In genomic region chr12:6942331-6942665, GRCh38 we compare ENCODE assay signal across 7 cellular contexts. TPM values are rescaled to one million over a fixed set of nuclear protein-coding genes. Genes with fewer than 3 reads are reported as not detected.
DNase-seq lines count a peak whose midpoint lies in the region; ATAC-seq and TF ChIP-seq lines count a peak whose summit lies in the region.
"Had no signal": no experiment of that assay in that cellular context is flagged by ENCODE, and none has a peak within 500 bp of the region (broad histone marks: within the 10 kb centered on the region; RNA-seq: fewer than 3 reads in every experiment).

No MANE protein-coding gene starts in this region.

- H3K4me3 Mint-ChIP-seq in stimulated activated naive B cell treated with anti-CD40 and anti-IgM and Interleukin-4, amounts not matched to agents 10 μg/mL and 1 μg/mL and 100 μg/mL, for 72 hours: no peak overlapping the region

- H3K9me3 ChIP-seq in SK-N-SH: no peaks in the 10 kb centered on the region
- no peaks in the 10 kb centered on the region for H3K9me3 ChIP-seq in effector memory CD4-positive, alpha-beta T cell (ENCODE audit: control insufficient read depth, low read length)

- H3K4me3 ChIP-seq in SK-N-SH (ENCODE audit: low read depth in 2 of 2, low read length in 1 of 2): no peak overlapping the region
- no peak overlapping the region for H3K4me3 ChIP-seq in effector memory CD4-positive, alpha-beta T cell (ENCODE audit: insufficient read depth, low read depth, low read length, poor library complexity, severe bottlenecking)

- peaks cover 0 to 5% of the 10 kb centered on the region in 2 donors for H3K27me3 Mint-ChIP-seq in stimulated activated naive B cell treated with anti-CD40 and anti-IgM and Interleukin-4, amounts not matched to agents 10 μg/mL and 1 μg/mL and 100 μg/mL, for 72 hours

- peaks cover 11 to 51% of the 10 kb centered on the region in 2 donors for H3K36me3 Mint-ChIP-seq in stimulated activated naive B cell treated with anti-CD40 and anti-IgM and Interleukin-4, amounts not matched to agents 10 μg/mL and 1 μg/mL and 100 μg/mL, for 72 hours

- H3K9me2 ChIP-seq in SK-N-SH: no peaks in the 10 kb centered on the region

- no peak for TF ChIP-seq CTCF in SK-N-SH (IDR thresholded peaks at IDR 0.05)

- DNase-seq in SK-N-SH (peak; percentile 20), NCI-H1436 treated with DMSO at 0.1 percent for 48 hours (lab: John Stamatoyannopoulos, UW) (no peak)
- no peak for DNase-seq in effector memory CD4-positive, alpha-beta T cell
- DNase-seq in stimulated activated naive B cell treated with anti-CD40 and anti-IgM and Interleukin-4, amounts not matched to agents 10 μg/mL and 1 μg/mL and 100 μg/mL, for 72 hours: no peak
- DNase-seq: NCI-H146 had no signal

- H3K27me3 ChIP-seq in SK-N-SH (ENCODE audit: insufficient read depth): no peaks in the 10 kb centered on the region
- no peaks in the 10 kb centered on the region for H3K27me3 ChIP-seq in effector memory CD4-positive, alpha-beta T cell (replicated peaks; ENCODE audit: control insufficient read depth, insufficient read depth, low read length, poor library complexity, severe bottlenecking)

- 100% methylated on average over 11 of the region's 11 CpGs for WGBS in SK-N-SH (ENCODE audit: low lambda C conversion rate)

- TF ChIP-seq RAD21 in SK-N-SH (IDR thresholded peaks at IDR 0.05; ENCODE audit: low read length): no peak

- no peak overlapping the region for H3K4me2 ChIP-seq in SK-N-SH

- ATAC-seq in SK-N-SH treated with all-trans-retinoic acid at 6 μM for 48 hours (no peak), GM18517 (IDR thresholded peaks at IDR 0.05; ENCODE audit: unreplicated experiment) (no peak)
- no peak for ATAC-seq in stimulated activated naive B cell treated with anti-CD40 and anti-IgM and Interleukin-4, amounts not matched to agents 10 μg/mL and 1 μg/mL and 100 μg/mL, for 72 hours (replicated peaks)

- H3K4me1 ChIP-seq in SK-N-SH (ENCODE audit: control insufficient read depth in 1 of 2, insufficient read depth in 2 of 2, low read depth in 1 of 2, low read length in 1 of 2): peaks cover 6 to 24% of the 10 kb centered on the region in 2 experiments; a peak in 3 of 4 replicates
- H3K4me1 ChIP-seq in effector memory CD4-positive, alpha-beta T cell (ENCODE audit: control insufficient read depth, insufficient read depth, low read length, poor library complexity, severe bottlenecking): peaks cover 40% of the 10 kb centered on the region

- no peak for TF ChIP-seq EP300 in SK-N-SH (IDR thresholded peaks at IDR 0.05; ENCODE audit: borderline replicate concordance in 1 of 2, low read depth in 1 of 2, low read length in 1 of 2)

- H3K9me3 Mint-ChIP-seq in stimulated activated naive B cell treated with anti-CD40 and anti-IgM and Interleukin-4, amounts not matched to agents 10 μg/mL and 1 μg/mL and 100 μg/mL, for 72 hours: no peaks in the 10 kb centered on the region

- H3K27ac Mint-ChIP-seq in stimulated activated naive B cell treated with anti-CD40 and anti-IgM and Interleukin-4, amounts not matched to agents 10 μg/mL and 1 μg/mL and 100 μg/mL, for 72 hours: peak overlapping the region; percentile 99

- H3K9ac ChIP-seq in SK-N-SH: no peak overlapping the region

- H3F3A ChIP-seq in SK-N-SH (replicated peaks; ENCODE audit: insufficient read depth): peaks cover 64% of the 10 kb centered on the region

- H3K4me1 Mint-ChIP-seq in stimulated activated naive B cell treated with anti-CD40 and anti-IgM and Interleukin-4, amounts not matched to agents 10 μg/mL and 1 μg/mL and 100 μg/mL, for 72 hours: peaks cover 55 to 73% of the 10 kb centered on the region in 2 donors

- peaks cover 25 to 32% of the 10 kb centered on the region in 2 experiments for H3K36me3 ChIP-seq in SK-N-SH (replicated peaks in 1 of 2; ENCODE audit: control insufficient read depth in 1 of 2, insufficient read depth in 2 of 2, low read length in 1 of 2)
- no peaks in the 10 kb centered on the region for H3K36me3 ChIP-seq in effector memory CD4-positive, alpha-beta T cell (ENCODE audit: control insufficient read depth, insufficient read depth, low read length)

- CTCF ChIA-PET in SK-N-SH (lab: Yijun Ruan, JAX): interaction anchor here (1.0 to 6.5 kb wide), 5 partner anchors 13 to 73 kb away, joined by 3 to 114 read pairs (median 33); partner anchors contain the start of gene ATN1

- H3K27ac ChIP-seq in SK-N-SH (ENCODE audit: low read depth in 2 of 2, low read length in 1 of 2): peak overlapping the region; percentile 89 to 98; a peak in 3 of 4 replicates
- peak overlapping the region; percentile 7 for H3K27ac ChIP-seq in effector memory CD4-positive, alpha-beta T cell (ENCODE audit: insufficient read depth, low read length, poor library complexity, severe bottlenecking)

- no peaks in the 10 kb centered on the region for H4K20me1 ChIP-seq in SK-N-SH (ENCODE audit: insufficient read depth)

- POLR2A ChIA-PET in SK-N-SH (lab: Yijun Ruan, JAX): interaction anchor here (2.4 to 4.5 kb wide), 2 partner anchors 15 to 37 kb away, joined by 5 to 82 read pairs; partner anchors contain the start of gene ATN1

- no peak overlapping the region for H2AFZ ChIP-seq in SK-N-SH (ENCODE audit: low read depth)

- H3K79me2 ChIP-seq in SK-N-SH (ENCODE audit: insufficient read depth): peaks cover 25% of the 10 kb centered on the region

TF ChIP-seq in SK-N-SH, 30 proteins besides CTCF, POLR2A, EP300 and RAD21:
- TF ChIP-seq USF1 (IDR thresholded peaks at IDR 0.05; ENCODE audit: borderline replicate concordance, low read depth) (no peak), NFIC (IDR thresholded peaks at IDR 0.05; ENCODE audit: borderline replicate concordance) (no peak), YY1 (IDR thresholded peaks at IDR 0.05; ENCODE audit: low read depth) (no peak), MXI1 (IDR thresholded peaks at IDR 0.05; ENCODE audit: low read depth, low read length) (no peak), NRF1 (IDR thresholded peaks at IDR 0.05; ENCODE audit: low read depth, low read length) (no peak), JUND (IDR thresholded peaks at IDR 0.05) (no peak), TCF12 (IDR thresholded peaks at IDR 0.05) (no peak)
- TF ChIP-seq, protein P1, sequence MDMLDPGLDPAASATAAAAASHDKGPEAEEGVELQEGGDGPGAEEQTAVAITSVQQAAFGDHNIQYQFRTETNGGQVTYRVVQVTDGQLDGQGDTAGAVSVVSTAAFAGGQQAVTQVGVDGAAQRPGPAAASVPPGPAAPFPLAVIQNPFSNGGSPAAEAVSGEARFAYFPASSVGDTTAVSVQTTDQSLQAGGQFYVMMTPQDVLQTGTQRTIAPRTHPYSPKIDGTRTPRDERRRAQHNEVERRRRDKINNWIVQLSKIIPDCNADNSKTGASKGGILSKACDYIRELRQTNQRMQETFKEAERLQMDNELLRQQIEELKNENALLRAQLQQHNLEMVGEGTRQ (IDR thresholded peaks at IDR 0.05; ENCODE audit: borderline replicate concordance, low read depth, low read length): no peak

TF ChIP-seq in SK-N-SH treated with all-trans-retinoic acid at 6 μM for 48 hours, 23 proteins besides CTCF, POLR2A, EP300 and RAD21 (continues in another document):
- TF ChIP-seq TCF4 (CRISPR knock-in tag; IDR thresholded peaks at IDR 0.05; ENCODE audit: borderline replicate concordance) (no peak), ZNF8 (CRISPR knock-in tag; IDR thresholded peaks at IDR 0.05) (no peak), GLIS3 (CRISPR knock-in tag; IDR thresholded peaks at IDR 0.05) (no peak), SNAI2 (CRISPR knock-in tag; IDR thresholded peaks at IDR 0.05) (no peak), CSRNP3 (CRISPR knock-in tag; IDR thresholded peaks at IDR 0.05) (no peak), BACH2 (CRISPR knock-in tag; IDR thresholded peaks at IDR 0.05; ENCODE audit: borderline replicate concordance) (no peak), OSR1 (CRISPR knock-in tag; IDR thresholded peaks at IDR 0.05) (no peak), TOX (CRISPR knock-in tag; IDR thresholded peaks at IDR 0.05; ENCODE audit: borderline replicate concordance) (no peak), ZC3H10 (CRISPR knock-in tag; IDR thresholded peaks at IDR 0.05) (no peak)
- TF ChIP-seq, protein P2, sequence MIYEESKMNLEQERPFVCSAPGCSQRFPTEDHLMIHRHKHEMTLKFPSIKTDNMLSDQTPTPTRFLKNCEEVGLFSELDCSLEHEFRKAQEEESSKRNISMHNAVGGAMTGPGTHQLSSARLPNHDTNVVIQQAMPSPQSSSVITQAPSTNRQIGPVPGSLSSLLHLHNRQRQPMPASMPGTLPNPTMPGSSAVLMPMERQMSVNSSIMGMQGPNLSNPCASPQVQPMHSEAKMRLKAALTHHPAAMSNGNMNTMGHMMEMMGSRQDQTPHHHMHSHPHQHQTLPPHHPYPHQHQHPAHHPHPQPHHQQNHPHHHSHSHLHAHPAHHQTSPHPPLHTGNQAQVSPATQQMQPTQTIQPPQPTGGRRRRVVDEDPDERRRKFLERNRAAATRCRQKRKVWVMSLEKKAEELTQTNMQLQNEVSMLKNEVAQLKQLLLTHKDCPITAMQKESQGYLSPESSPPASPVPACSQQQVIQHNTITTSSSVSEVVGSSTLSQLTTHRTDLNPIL (CRISPR knock-in tag; IDR thresholded peaks at IDR 0.05; ENCODE audit: low read depth): no peak

RNA-seq across cellular contexts. Expression of gene RNU7-1, which starts 1.3 kb away (rescaled TPM):
- not detected in 2 replicates for polyA plus RNA-seq in SK-N-SH (2012; rRNA removed)
- not detected in 2 replicates for polyA plus RNA-seq in SK-N-SH (2012; cell fraction: cytosol; rRNA removed)
- not detected in 2 replicates for polyA plus RNA-seq in SK-N-SH (2012; cell fraction: nucleus; rRNA removed)

RNA-seq across cellular contexts. Expression of gene C12orf57, which starts 1.5 kb away (rescaled TPM):
- 560 and 659 TPM in 2 replicates for polyA plus RNA-seq in SK-N-SH (2012; rRNA removed)
- 378 and 573 TPM in 2 replicates for polyA plus RNA-seq in SK-N-SH (2012; cell fraction: cytosol; rRNA removed)
- polyA plus RNA-seq in SK-N-SH (2012; cell fraction: nucleus; rRNA removed): 265 and 491 TPM in 2 replicates

RNA-seq across cellular contexts. Expression of gene PTPN6, which starts 8.9 kb away (rescaled TPM):
- polyA plus RNA-seq in SK-N-SH (2012; rRNA removed): 0.12 and 0.18 TPM in 2 replicates
- polyA plus RNA-seq in SK-N-SH (2012; cell fraction: cytosol; rRNA removed): 0.09 TPM in 1 of 2 replicates, not detected in the other
- polyA plus RNA-seq in SK-N-SH (2012; cell fraction: nucleus; rRNA removed): 0.43 and 0.96 TPM in 2 replicates

RNA-seq across cellular contexts. Expression of gene ATN1, which starts 14.5 kb away (rescaled TPM):
- 18.5 and 29.3 TPM in 2 replicates for polyA plus RNA-seq in SK-N-SH (2012; rRNA removed)
- polyA plus RNA-seq in SK-N-SH (2012; cell fraction: cytosol; rRNA removed): 13.8 and 20.9 TPM in 2 replicates
- 79.0 and 104 TPM in 2 replicates for polyA plus RNA-seq in SK-N-SH (2012; cell fraction: nucleus; rRNA removed)

RNA-seq across cellular contexts. Expression of gene ENO2, which starts 27.9 kb away (rescaled TPM):
- polyA plus RNA-seq in SK-N-SH (2012; rRNA removed): 50.6 and 56.9 TPM in 2 replicates
- polyA plus RNA-seq in SK-N-SH (2012; cell fraction: cytosol; rRNA removed): 39.1 and 43.0 TPM in 2 replicates
- 190 and 231 TPM in 2 replicates for polyA plus RNA-seq in SK-N-SH (2012; cell fraction: nucleus; rRNA removed)
